ENCODE assay signal across 15 cellular contexts in the genomic region with DNA sequence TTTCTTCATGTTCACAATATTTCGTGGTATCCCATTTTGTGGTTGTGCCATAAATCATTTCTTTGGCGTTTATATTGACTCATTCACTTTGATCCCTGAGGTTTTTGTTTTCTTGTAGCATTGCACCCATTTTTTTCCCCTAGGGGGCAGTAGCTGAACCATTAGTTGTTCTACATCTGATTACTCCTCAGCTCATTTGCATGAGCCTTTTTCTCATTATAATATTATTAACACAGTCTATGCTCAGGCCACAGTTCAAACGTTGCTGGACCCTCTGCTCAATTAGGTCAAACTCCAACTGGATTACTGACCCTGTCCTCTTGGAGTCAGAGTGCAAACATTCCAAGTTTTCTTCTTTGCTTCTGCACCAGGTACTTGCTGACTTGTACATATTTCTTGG.
DNase-seq lines count a peak whose midpoint lies in the region; ATAC-seq and TF ChIP-seq lines count a peak whose summit lies in the region.
"Had no signal": no experiment of that assay in that cellular context is flagged by ENCODE, and none has a peak within 500 bp of the region (broad histone marks: within the 10 kb centered on the region; RNA-seq: fewer than 3 reads in every experiment).

No MANE protein-coding gene starts in this region.

- 8% methylated on average over 3 of the region's 3 CpGs for WGBS in right lobe of liver (ENCODE audit: insufficient coverage, low coverage, low lambda C conversion rate, missing lambda C conversion rate)

- no peaks in the 10 kb centered on the region for H3K9me3 ChIP-seq in Panc1 (ENCODE audit: control insufficient read depth, insufficient read depth, low read depth, low read length)
- no peaks in the 10 kb centered on the region for H3K9me3 ChIP-seq in right lobe of liver

- POLR2A ChIA-PET in Panc1 (lab: Charles Lee) = no interaction called here

- no peaks in the 10 kb centered on the region for H3K4me1 Mint-ChIP-seq in activated naive CD8-positive, alpha-beta T cell treated with anti-CD3 and anti-CD28 coated beads, Interleukin-2, amount 50 U/mL, for 24 hours
- H3K4me1 Mint-ChIP-seq: activated T-helper 17 cell treated with anti-CD3 and anti-CD28 coated beads, Interleukin-2, amount 50 U/mL, for 72 hours had no signal

- TF ChIP-seq POLR2A in right lobe of liver (IDR thresholded peaks at IDR 0.05) = no peak

- TF ChIP-seq CTCF in Panc1 (IDR thresholded peaks at IDR 0.05) = peak; percentile 22; the same call in 1 of the 2 replicates
- TF ChIP-seq CTCF in right lobe of liver (IDR thresholded peaks at IDR 0.05) = peak; percentile 14 to 47 (median 34)

- no TSS peak for BruUV-seq in Panc1 (replicated peaks; lab: Mats Ljungman, UMichigan)

- H3K27ac ChIP-seq in Panc1 (ENCODE audit: low read length) (no peak overlapping the region), right lobe of liver (peak overlapping the region in 2 of 3 donors; percentile 17 to 52)
- H3K27ac ChIP-seq: right atrium auricular region had no signal

- H3K4me3 Mint-ChIP-seq in activated naive CD8-positive, alpha-beta T cell treated with anti-CD3 and anti-CD28 coated beads, Interleukin-2, amount 50 U/mL, for 24 hours = no peak overlapping the region
- H3K4me3 Mint-ChIP-seq: activated T-helper 17 cell treated with anti-CD3 and anti-CD28 coated beads, Interleukin-2, amount 50 U/mL, for 72 hours had no signal

- ATAC-seq in HG03342 (IDR thresholded peaks at IDR 0.05; ENCODE audit: unreplicated experiment) (peak; percentile 58), Panc1 (no peak), right lobe of liver (peak in 3 of 4 donors; percentile 41 to 66 (median 42)), HG02970 (IDR thresholded peaks at IDR 0.05; ENCODE audit: low FRiP score, unreplicated experiment) (no peak)
- ATAC-seq in activated naive CD8-positive, alpha-beta T cell treated with anti-CD3 and anti-CD28 coated beads, Interleukin-2, amount 50 U/mL, for 24 hours = no peak
- ATAC-seq: activated T-helper 17 cell treated with anti-CD3 and anti-CD28 coated beads, Interleukin-2, amount 50 U/mL, for 72 hours; mucosa of descending colon; Right ventricle myocardium inferior had no signal

- no peaks in the 10 kb centered on the region for H3K36me3 Mint-ChIP-seq in activated naive CD8-positive, alpha-beta T cell treated with anti-CD3 and anti-CD28 coated beads, Interleukin-2, amount 50 U/mL, for 24 hours (ENCODE audit: low read depth)

- H3K9me3 Mint-ChIP-seq in activated naive CD8-positive, alpha-beta T cell treated with anti-CD3 and anti-CD28 coated beads, Interleukin-2, amount 50 U/mL, for 24 hours = peaks cover 14% of the 10 kb centered on the region

- no peak overlapping the region for H3K27ac Mint-ChIP-seq in activated naive CD8-positive, alpha-beta T cell treated with anti-CD3 and anti-CD28 coated beads, Interleukin-2, amount 50 U/mL, for 24 hours
- H3K27ac Mint-ChIP-seq: activated T-helper 17 cell treated with anti-CD3 and anti-CD28 coated beads, Interleukin-2, amount 50 U/mL, for 72 hours had no signal

- H3K27me3 ChIP-seq in Panc1 (ENCODE audit: control insufficient read depth, insufficient read depth, low read length) = no peaks in the 10 kb centered on the region
- H3K27me3 ChIP-seq in right lobe of liver = no peaks in the 10 kb centered on the region
- H3K27me3 ChIP-seq: right atrium auricular region had no signal

- intact Hi-C loops in Panc1 (cut with micrococcal nuclease; ENCODE audit: unreplicated experiment) = no loop called here
- intact Hi-C loops in right lobe of liver (cut with DNase I) = no loop called here

- H3K4me1 ChIP-seq in Panc1 (ENCODE audit: control insufficient read depth, insufficient read depth, low read length) = no peaks in the 10 kb centered on the region
- H3K4me1 ChIP-seq in right lobe of liver = peaks cover 0 to 26% (median 4%) of the 10 kb centered on the region in 4 donors
- H3K4me1 ChIP-seq: right atrium auricular region had no signal

- CTCF ChIA-PET in Panc1 (lab: Charles Lee) = no interaction called here

- no peaks in the 10 kb centered on the region for H3K27me3 Mint-ChIP-seq in activated naive CD8-positive, alpha-beta T cell treated with anti-CD3 and anti-CD28 coated beads, Interleukin-2, amount 50 U/mL, for 24 hours
- H3K27me3 Mint-ChIP-seq: activated T-helper 17 cell treated with anti-CD3 and anti-CD28 coated beads, Interleukin-2, amount 50 U/mL, for 72 hours had no signal

- H3K36me3 ChIP-seq in Panc1 (ENCODE audit: control insufficient read depth, insufficient read depth, low read length) (no peaks in the 10 kb centered on the region), right lobe of liver (no peaks in the 10 kb centered on the region)
- H3K36me3 ChIP-seq: right atrium auricular region had no signal

- DNase-seq in DMS 273 (lab: John Stamatoyannopoulos, UW; ENCODE audit: unreplicated experiment) (peak; percentile 29), DMS 273 treated with DMSO at 0.1 percent for 48 hours (lab: John Stamatoyannopoulos, UW) (no peak), Panc1 (ENCODE audit: low read depth, low spot score) (no peak), right lobe of liver (no peak), NCI-H1105 treated with DMSO at 0.1 percent for 48 hours (lab: John Stamatoyannopoulos, UW) (no peak)
- DNase-seq in activated naive CD8-positive, alpha-beta T cell treated with anti-CD3 and anti-CD28 coated beads, Interleukin-2, amount 50 U/mL, for 24 hours = no peak
- DNase-seq: activated CD4-positive, CD25-positive, alpha-beta regulatory T cell treated with anti-CD3 and anti-CD28 coated beads, Interleukin-2, amount 50 U/mL, for 72 hours; hippocampal formation; NCI-H146 had no signal

- in situ Hi-C loops in Panc1 (cut with HindIII; ENCODE audit: low pct_unique_long_range_greater_than_20kb, low sequenced_read_pairs) = no loop called here

- H3K4me3 ChIP-seq in Panc1 (ENCODE audit: low read depth in 2 of 2, low read length in 2 of 2) = no peak overlapping the region
- no peak overlapping the region for H3K4me3 ChIP-seq in right lobe of liver
- H3K4me3 ChIP-seq: mucosa of descending colon, right atrium auricular region had no signal

Comparison
In these comparisons a context has a peak if more than half of its experiments do, and no peak if none do; other contexts are left out.
1. ATAC-seq: peak in HG03342 (single experiment) and right lobe of liver (3 of 4); none in Panc1 (single experiment), activated naive CD8-positive, alpha-beta T cell treated with anti-CD3 and anti-CD28 coated beads, Interleukin-2, amount 50 U/mL, for 24 hours (single experiment) and HG02970 (single experiment).